ENCODE assay signal across 8 cellular contexts in genomic region chr19:14571695-14572490, GRCh38. TPM values are rescaled to one million over a fixed set of nuclear protein-coding genes. Genes with fewer than 3 reads are reported as not detected.
DNase-seq lines count a peak whose midpoint lies in the region; ATAC-seq and TF ChIP-seq lines count a peak whose summit lies in the region.

NDUFB7 (minus strand) TSS chr19:14572066; CDS start chr19:14572000, 66 bp downstream.

- H3K27me3 ChIP-seq in spleen (replicated peaks in 1 of 7): no peaks in the 10 kb centered on the region

- 2 to 5% (median 3%) methylated on average over 20 to 40 of the region's 40 CpGs for WGBS in spleen, 5 donors

- peaks cover 0 to 30% (median 5%) of the 10 kb centered on the region in 6 donors for H3K36me3 ChIP-seq in spleen

- no peak for TF ChIP-seq POLR2A in spleen (IDR thresholded peaks at IDR 0.05)

- peak within 1 kb of the TSS; percentile 95 for H3K27ac Mint-ChIP-seq in WTC11
- peak within 1 kb of the TSS; percentile 86 to 94 (median 90) for H3K27ac Mint-ChIP-seq in immature natural killer cell

- peak; percentile 74 for TF ChIP-seq CTCF in AG09309 (IDR thresholded peaks at IDR 0.05; ENCODE audit: control insufficient read depth, insufficient read depth, low read depth, low read length, missing control alignments)
- 0 out of 2 replicates have a peak, but pooled peaks have one; percentile 18 for TF ChIP-seq CTCF in WTC11 (IDR thresholded peaks at IDR 0.05)
- peak; percentile 52 for TF ChIP-seq CTCF in cardiac fibroblast (IDR thresholded peaks at IDR 0.05; ENCODE audit: low read depth, low read length)
- TF ChIP-seq CTCF in spleen (IDR thresholded peaks at IDR 0.05 in 8 of 11, conservative IDR thresholded peaks at IDR 0.05 in 3 of 11): peak; percentile 41 to 87 (median 76)

- intact Hi-C loops in spleen (cut with DNase I; ENCODE audit: low total_unique reads): loop anchor here (5.0 kb wide), 1 partner anchor 115 kb away; no protein-coding TSS in a partner anchor

- POLR2A ChIA-PET in WTC11 (lab: Charles Lee): interaction anchor here (1.0 to 1.4 kb wide), 3 partner anchors 9 to 118 kb away, joined by 3 to 4 read pairs (median 3); partner anchors contain the start of gene ZNF333

- peaks cover 24 to 93% (median 49%) of the 10 kb centered on the region in 6 donors for H3K4me1 ChIP-seq in spleen

- H3K36me3 Mint-ChIP-seq in WTC11 (peaks cover 2% of the 10 kb centered on the region), immature natural killer cell (peaks cover 0 to 7% (median 3%) of the 10 kb centered on the region in 3 donors)

- no peaks in the 10 kb centered on the region for H3K9me3 Mint-ChIP-seq in WTC11
- H3K9me3 Mint-ChIP-seq in immature natural killer cell: no peaks in the 10 kb centered on the region

- H3K27me3 Mint-ChIP-seq in WTC11 (ENCODE audit: low read depth): no peaks in the 10 kb centered on the region
- peaks cover 0 to 6% (median 2%) of the 10 kb centered on the region in 3 donors for H3K27me3 Mint-ChIP-seq in immature natural killer cell (ENCODE audit: low read depth in 3 of 3)

- CTCF ChIA-PET in WTC11 (lab: Charles Lee): interaction anchor here (0.6 to 7.4 kb wide), 11 partner anchors 10 to 319 kb away, joined by 3 to 224 read pairs (median 5); partner anchors contain the start of gene ZNF333

- ATAC-seq in GM18909 (IDR thresholded peaks at IDR 0.05; ENCODE audit: poor library complexity, unreplicated experiment): peak; percentile 86
- peak; percentile 89 for ATAC-seq in HG03175 (IDR thresholded peaks at IDR 0.05; ENCODE audit: unreplicated experiment)
- ATAC-seq in WTC11: peak; percentile 92

- no peaks in the 10 kb centered on the region for H3K9me3 ChIP-seq in spleen

- H3K4me1 Mint-ChIP-seq in WTC11: peaks cover 7% of the 10 kb centered on the region
- H3K4me1 Mint-ChIP-seq in immature natural killer cell: peaks cover 40 to 49% of the 10 kb centered on the region in 2 donors

- DNase-seq in AG09309 (ENCODE audit: low read depth) (peak; percentile 78), NCI-H2227 treated with DMSO at 0.1 percent for 48 hours (lab: John Stamatoyannopoulos, UW) (peak; percentile 82), WTC11 (ENCODE audit: low spot score) (peak; percentile 90), cardiac fibroblast (ENCODE audit: low read depth in 2 of 2) (peak; percentile 96), immature natural killer cell (peak; percentile 91 to 93 (median 91)), spleen (peak; percentile 98)

- H3K4me3 Mint-ChIP-seq in WTC11: peak within 1 kb of the TSS; percentile 97
- peak within 1 kb of the TSS; percentile 93 to 97 (median 96) for H3K4me3 Mint-ChIP-seq in immature natural killer cell

- H3K27ac ChIP-seq in spleen: peak within 1 kb of the TSS; percentile 55 to 92 (median 89)

- H3K4me3 ChIP-seq in AG09309 (ENCODE audit: control insufficient read depth, low read depth, low read length) (peak within 1 kb of the TSS; percentile 72), cardiac fibroblast (replicated peaks in 1 of 2; ENCODE audit: low read depth in 2 of 2, low read length in 2 of 2) (peak within 1 kb of the TSS; percentile 79 to 98), spleen (peak within 1 kb of the TSS; percentile 59 to 100 (median 98))

TF ChIP-seq in WTC11, 78 proteins besides CTCF, POLR2A, EP300 and RAD21 (continues in another document):
- TF ChIP-seq SP1 (CRISPR knock-in tag; conservative IDR thresholded peaks at IDR 0.05) (peak; percentile 78; the same call in 1 of the 2 replicates), SOX15 (CRISPR knock-in tag; IDR thresholded peaks at IDR 0.05) (no peak), TEAD4 (CRISPR knock-in tag; IDR thresholded peaks at IDR 0.05) (peak; percentile 63; the same call in 1 of the 2 replicates), JUN (CRISPR knock-in tag; IDR thresholded peaks at IDR 0.05) (peak; percentile 88; the same call in 1 of the 2 replicates), ESRRA (CRISPR knock-in tag; IDR thresholded peaks at IDR 0.05; ENCODE audit: borderline replicate concordance) (peak; percentile 90), IRF1 (CRISPR knock-in tag; IDR thresholded peaks at IDR 0.05) (no peak), ATF2 (CRISPR knock-in tag; IDR thresholded peaks at IDR 0.05; ENCODE audit: borderline replicate concordance, low read depth) (no peak), TCF7 (CRISPR knock-in tag; IDR thresholded peaks at IDR 0.05; ENCODE audit: low read depth) (no peak), RELA (CRISPR knock-in tag; IDR thresholded peaks at IDR 0.05; ENCODE audit: borderline replicate concordance) (no peak), NFE2L1 (CRISPR knock-in tag; IDR thresholded peaks at IDR 0.05) (no peak), SMAD4 (CRISPR knock-in tag; IDR thresholded peaks at IDR 0.05) (no peak), ATF6 (CRISPR knock-in tag; IDR thresholded peaks at IDR 0.05) (no peak), MYBL2 (CRISPR knock-in tag; IDR thresholded peaks at IDR 0.05) (no peak), HMGXB4 (CRISPR knock-in tag; IDR thresholded peaks at IDR 0.05) (peak; percentile 94; the same call in 1 of the 2 replicates), FOXP1 (CRISPR knock-in tag; IDR thresholded peaks at IDR 0.05; ENCODE audit: borderline replicate concordance) (peak; percentile 33; the same call in 1 of the 2 replicates)

RNA-seq across cellular contexts. Expression of gene NDUFB7, which starts in this region (rescaled TPM):
- total RNA-seq in WTC11 (2021) (240 to 255 TPM (median 254 TPM) in 3 replicates), spleen (100 to 1,000 TPM in 3 of 7 donors, 10 to 100 TPM in 4; 77.2 to 185 (median 92.3) TPM)
- polyA plus RNA-seq in immature natural killer cell (100 to 1,000 TPM; 400 to 782 (median 502) TPM), spleen (100 to 1,000 TPM; 283 to 374 (median 336) TPM)

Comparison
In these comparisons a context has a peak if more than half of its experiments do, and no peak if none do; other contexts are left out.
1. Peak in every context shown above with its lines: DNase-seq, ATAC-seq, H3K4me3 ChIP-seq and H3K27ac ChIP-seq.
2. CTCF ChIP-seq: peak in every context shown above with its lines; median percentile 76 in spleen; 74 in AG09309; 52 in cardiac fibroblast; 18 in WTC11.